8 cellular contexts compared by ENCODE assay signal in genomic region chr17:75587718-75588545, GRCh38. TPM values are rescaled to one million over a fixed set of nuclear protein-coding genes. Genes with fewer than 3 reads are reported as not detected.
DNase-seq lines count a peak whose midpoint lies in the region; ATAC-seq and TF ChIP-seq lines count a peak whose summit lies in the region.

TSS of gene MYO15B (plus strand) at chr17:75587800. CDS start at chr17:75588058, 258 bp downstream.

- peaks cover 0 to 16% of the 10 kb centered on the region in 2 experiments; a peak in 1 of 4 replicates for H3K4me1 ChIP-seq in SK-N-SH (ENCODE audit: control insufficient read depth in 1 of 2, insufficient read depth in 2 of 2, low read depth in 1 of 2, low read length in 1 of 2)
- peaks cover 15% of the 10 kb centered on the region for H3K4me1 ChIP-seq in hepatocyte (ENCODE audit: insufficient read depth)

- H3K9me3 ChIP-seq in SK-N-SH (no peaks in the 10 kb centered on the region), hepatocyte (ENCODE audit: low read depth) (no peaks in the 10 kb centered on the region)

- POLR2A ChIA-PET in SK-N-SH (lab: Yijun Ruan, JAX), result interaction anchor here (0.5 kb wide), 1 partner anchor 276 kb away, joined by 4 read pairs; no protein-coding TSS in a partner anchor

- H3K9ac ChIP-seq in SK-N-SH, result no peak within 1 kb of the TSS

- H3K36me3 ChIP-seq in SK-N-SH (replicated peaks in 1 of 2; ENCODE audit: control insufficient read depth in 1 of 2, insufficient read depth in 2 of 2, low read length in 1 of 2) (no peaks in the 10 kb centered on the region), hepatocyte (replicated peaks; ENCODE audit: insufficient read depth, low read depth) (no peaks in the 10 kb centered on the region)

- TF ChIP-seq CTCF in SK-N-SH (IDR thresholded peaks at IDR 0.05) (no peak), hepatocyte (IDR thresholded peaks at IDR 0.05; ENCODE audit: poor library complexity) (peak; percentile 44)

- TF ChIP-seq EP300 in SK-N-SH (IDR thresholded peaks at IDR 0.05; ENCODE audit: borderline replicate concordance in 1 of 2, low read depth in 1 of 2, low read length in 1 of 2), result no peak

- no peaks in the 10 kb centered on the region for H3F3A ChIP-seq in SK-N-SH (replicated peaks; ENCODE audit: insufficient read depth)

- DNase-seq in SK-N-SH (no peak), T follicular helper cell (ENCODE audit: low read depth) (peak; percentile 25), hepatocyte (ENCODE audit: low spot score) (peak; percentile 75), retina (peak; percentile 81), NCI-H2029 (lab: John Stamatoyannopoulos, UW) (no peak)
- peak; percentile 51 for DNase-seq in activated naive CD8-positive, alpha-beta T cell treated with anti-CD3 and anti-CD28 coated beads, Interleukin-2, amount 50 U/mL, for 16 hours (ENCODE audit: low read depth, low spot score)

- ATAC-seq in SK-N-SH treated with all-trans-retinoic acid at 6 μM for 48 hours (no peak), GM18861 (IDR thresholded peaks at IDR 0.05; ENCODE audit: unreplicated experiment) (no peak)

- H3K4me2 ChIP-seq in SK-N-SH, result peak within 1 kb of the TSS; percentile 93; the same call in 1 of the 2 replicates
- H3K4me2 ChIP-seq in hepatocyte, result peak within 1 kb of the TSS; percentile 93

- H2AFZ ChIP-seq in SK-N-SH (ENCODE audit: low read depth) (peak within 1 kb of the TSS; percentile 56; the same call in 1 of the 2 replicates), hepatocyte (peak within 1 kb of the TSS; percentile 77)

- CTCF ChIA-PET in SK-N-SH (lab: Yijun Ruan, JAX), result interaction anchor here (0.8 to 2.9 kb wide), 10 partner anchors 9 to 162 kb away, joined by 3 to 12 read pairs (median 5); partner anchors contain the start of genes SMIM5 and TSEN54

- WGBS in SK-N-SH (ENCODE audit: low lambda C conversion rate), result 95% methylated on average over 74 of the region's 76 CpGs
- WGBS in hepatocyte (ENCODE audit: low lambda C conversion rate, missing lambda C conversion rate), result 11% methylated on average over 61 of the region's 76 CpGs

- H3K27me3 ChIP-seq in SK-N-SH (ENCODE audit: insufficient read depth) (no peaks in the 10 kb centered on the region), hepatocyte (no peaks in the 10 kb centered on the region)

- H3K4me3 ChIP-seq in SK-N-SH (ENCODE audit: low read depth in 2 of 2, low read length in 1 of 2) (no peak within 1 kb of the TSS), hepatocyte (peak within 1 kb of the TSS; percentile 55)

- H4K20me1 ChIP-seq in SK-N-SH (ENCODE audit: insufficient read depth) (no peaks in the 10 kb centered on the region), hepatocyte (ENCODE audit: insufficient read depth, poor library complexity, severe bottlenecking) (no peaks in the 10 kb centered on the region)

- TF ChIP-seq RAD21 in SK-N-SH (IDR thresholded peaks at IDR 0.05; ENCODE audit: low read length), result no peak

- H3K27ac ChIP-seq in SK-N-SH (ENCODE audit: low read depth in 2 of 2, low read length in 1 of 2) (no peak within 1 kb of the TSS), hepatocyte (peak within 1 kb of the TSS; percentile 83)

- H3K79me2 ChIP-seq in SK-N-SH (ENCODE audit: insufficient read depth), result no peaks in the 10 kb centered on the region
- H3K79me2 ChIP-seq in hepatocyte, result no peaks in the 10 kb centered on the region

- no peaks in the 10 kb centered on the region for H3K9me2 ChIP-seq in SK-N-SH
- no peaks in the 10 kb centered on the region for H3K9me2 ChIP-seq in hepatocyte (replicated peaks; ENCODE audit: insufficient read depth)

TF ChIP-seq in SK-N-SH, 30 proteins besides CTCF, POLR2A, EP300 and RAD21:
- TF ChIP-seq ELF1 (IDR thresholded peaks at IDR 0.05) (no peak), RXRA (IDR thresholded peaks at IDR 0.05; ENCODE audit: borderline replicate concordance, low read depth) (no peak), RFX5 (IDR thresholded peaks at IDR 0.05; ENCODE audit: low read length) (no peak)
TF ChIP-seq in SK-N-SH: peak in this region for 0.

TF ChIP-seq in SK-N-SH treated with all-trans-retinoic acid at 6 μM for 48 hours, 23 proteins besides CTCF, POLR2A, EP300 and RAD21:
- TF ChIP-seq CSDC2 (CRISPR knock-in tag; IDR thresholded peaks at IDR 0.05) (no peak), ZFP3 (CRISPR knock-in tag; IDR thresholded peaks at IDR 0.05) (no peak), CSRNP3 (CRISPR knock-in tag; IDR thresholded peaks at IDR 0.05) (no peak), ESRRG (CRISPR knock-in tag; IDR thresholded peaks at IDR 0.05) (no peak), SNAI2 (CRISPR knock-in tag; IDR thresholded peaks at IDR 0.05) (no peak), RARB (CRISPR knock-in tag; IDR thresholded peaks at IDR 0.05) (no peak), PPARA (CRISPR knock-in tag; IDR thresholded peaks at IDR 0.05; ENCODE audit: borderline replicate concordance) (no peak), BACH2 (CRISPR knock-in tag; IDR thresholded peaks at IDR 0.05; ENCODE audit: borderline replicate concordance) (no peak), TSHZ2 (CRISPR knock-in tag; IDR thresholded peaks at IDR 0.05) (no peak), POU6F1 (CRISPR knock-in tag; IDR thresholded peaks at IDR 0.05; ENCODE audit: borderline replicate concordance, low read depth) (no peak), TOX (CRISPR knock-in tag; IDR thresholded peaks at IDR 0.05; ENCODE audit: borderline replicate concordance) (no peak)

RNA-seq across cellular contexts. Expression of gene MYO15B, which starts in this region (rescaled TPM):
- polyA plus RNA-seq in SK-N-SH (2012; rRNA removed) (9.7 and 10.3 TPM in 2 replicates), hepatocyte (124 and 132 TPM in 2 replicates)
- 1.2 and 2.0 TPM in 2 replicates for polyA plus RNA-seq in SK-N-SH (2012; cell fraction: cytosol; rRNA removed)
- polyA plus RNA-seq in SK-N-SH (2012; cell fraction: nucleus; rRNA removed), result 82.9 and 131 TPM in 2 replicates
- 99.8 and 153 TPM in 2 replicates for total RNA-seq in hepatocyte

Comparison
In these comparisons a context has a peak if more than half of its experiments do, and no peak if none do; other contexts are left out.
1. DNase-seq: peak in T follicular helper cell (single experiment), activated naive CD8-positive, alpha-beta T cell treated with anti-CD3 and anti-CD28 coated beads, Interleukin-2, amount 50 U/mL, for 16 hours (single experiment), hepatocyte (single experiment) and retina (single experiment); none in SK-N-SH (single experiment) and NCI-H2029 (single experiment).